In genomic region chr2:104434363-104434792, GRCh38 we compare ENCODE assay signal across 9 cellular contexts.
DNase-seq lines count a peak whose midpoint lies in the region; ATAC-seq, FAIRE-seq and TF ChIP-seq lines count a peak whose summit lies in the region.
"Had no signal": no experiment of that assay in that cellular context is flagged by ENCODE, and none has a peak within 500 bp of the region (broad histone marks: within the 10 kb centered on the region; RNA-seq: fewer than 3 reads in every experiment).

No MANE protein-coding gene starts in this region.

- ATAC-seq in activated naive CD8-positive, alpha-beta T cell treated with anti-CD3 and anti-CD28 coated beads, Interleukin-2, amount 50 U/mL, for 24 hours: no peak
- ATAC-seq in HG02884 (IDR thresholded peaks at IDR 0.05; ENCODE audit: unreplicated experiment): peak; percentile 93
- ATAC-seq in HG03439 (IDR thresholded peaks at IDR 0.05; ENCODE audit: unreplicated experiment): no peak

- peaks cover 39% of the 10 kb centered on the region for H3K27me3 Mint-ChIP-seq in activated naive CD8-positive, alpha-beta T cell treated with anti-CD3 and anti-CD28 coated beads for 36 hours
- peaks cover 18% of the 10 kb centered on the region for H3K27me3 Mint-ChIP-seq in activated naive CD8-positive, alpha-beta T cell treated with anti-CD3 and anti-CD28 coated beads, Interleukin-2, amount 50 U/mL, for 24 hours
- peaks cover 2% of the 10 kb centered on the region for H3K27me3 Mint-ChIP-seq in glutamatergic neuron (ENCODE audit: unreplicated experiment)

- H3K36me3 Mint-ChIP-seq in activated naive CD8-positive, alpha-beta T cell treated with anti-CD3 and anti-CD28 coated beads for 36 hours: no peaks in the 10 kb centered on the region
- no peaks in the 10 kb centered on the region for H3K36me3 Mint-ChIP-seq in activated naive CD8-positive, alpha-beta T cell treated with anti-CD3 and anti-CD28 coated beads, Interleukin-2, amount 50 U/mL, for 24 hours (ENCODE audit: low read depth)
- H3K36me3 Mint-ChIP-seq in glutamatergic neuron (ENCODE audit: unreplicated experiment): no peaks in the 10 kb centered on the region

- WGBS in small intestine, 3 donors: 1 to 10% (median 5%) methylated on average over 13 of the region's 13 CpGs

- H3K36me3 ChIP-seq in small intestine (ENCODE audit: control insufficient read depth in 2 of 2, insufficient read depth in 2 of 2, low read length in 2 of 2): no peaks in the 10 kb centered on the region

- H3K9me3 ChIP-seq in small intestine (ENCODE audit: control insufficient read depth, low read depth): no peaks in the 10 kb centered on the region

- H3K27me3 ChIP-seq in small intestine (ENCODE audit: control insufficient read depth in 2 of 2, insufficient read depth in 2 of 2, low read length in 2 of 2): no peaks in the 10 kb centered on the region

- H3K27ac Mint-ChIP-seq in activated naive CD8-positive, alpha-beta T cell treated with anti-CD3 and anti-CD28 coated beads for 36 hours: no peak overlapping the region
- no peak overlapping the region for H3K27ac Mint-ChIP-seq in activated naive CD8-positive, alpha-beta T cell treated with anti-CD3 and anti-CD28 coated beads, Interleukin-2, amount 50 U/mL, for 24 hours
- H3K27ac Mint-ChIP-seq in glutamatergic neuron (ENCODE audit: unreplicated experiment): peak overlapping the region; percentile 19

- no peak for FAIRE-seq in small intestine (lab: Jason Lieb, UNC)
- FAIRE-seq: G401.6 had no signal

- TF ChIP-seq CTCF in glutamatergic neuron (IDR thresholded peaks at IDR 0.05; ENCODE audit: partially characterized antibody, unreplicated experiment): no peak

- peak overlapping the region in 1 of 2 donors; percentile 29 for H3K4me3 ChIP-seq in small intestine (ENCODE audit: low read depth in 1 of 2, low read length in 2 of 2)

- H3K27ac ChIP-seq in small intestine (ENCODE audit: low read depth in 1 of 2, low read length in 1 of 2): no peak overlapping the region

- no peaks in the 10 kb centered on the region for H3K9me3 Mint-ChIP-seq in activated naive CD8-positive, alpha-beta T cell treated with anti-CD3 and anti-CD28 coated beads for 36 hours
- H3K9me3 Mint-ChIP-seq in activated naive CD8-positive, alpha-beta T cell treated with anti-CD3 and anti-CD28 coated beads, Interleukin-2, amount 50 U/mL, for 24 hours: peaks cover 3% of the 10 kb centered on the region
- peaks cover 5% of the 10 kb centered on the region for H3K9me3 Mint-ChIP-seq in glutamatergic neuron (ENCODE audit: unreplicated experiment)

- no peaks in the 10 kb centered on the region for H3K4me1 ChIP-seq in small intestine (ENCODE audit: control insufficient read depth in 2 of 2, insufficient read depth in 1 of 2, low read depth in 1 of 2, low read length in 1 of 2)

- H3K4me3 Mint-ChIP-seq in activated naive CD8-positive, alpha-beta T cell treated with anti-CD3 and anti-CD28 coated beads for 36 hours: peak overlapping the region; percentile 32
- no peak overlapping the region for H3K4me3 Mint-ChIP-seq in activated naive CD8-positive, alpha-beta T cell treated with anti-CD3 and anti-CD28 coated beads, Interleukin-2, amount 50 U/mL, for 24 hours
- peak overlapping the region; percentile 70 for H3K4me3 Mint-ChIP-seq in glutamatergic neuron (ENCODE audit: unreplicated experiment)

- peaks cover 5% of the 10 kb centered on the region for H3K4me1 Mint-ChIP-seq in activated naive CD8-positive, alpha-beta T cell treated with anti-CD3 and anti-CD28 coated beads for 36 hours
- peaks cover 3% of the 10 kb centered on the region for H3K4me1 Mint-ChIP-seq in activated naive CD8-positive, alpha-beta T cell treated with anti-CD3 and anti-CD28 coated beads, Interleukin-2, amount 50 U/mL, for 24 hours
- H3K4me1 Mint-ChIP-seq in glutamatergic neuron (ENCODE audit: low read depth, unreplicated experiment): peaks cover 11% of the 10 kb centered on the region

- peak; percentile 2 for DNase-seq in activated naive CD8-positive, alpha-beta T cell treated with anti-CD3 and anti-CD28 coated beads for 36 hours
- DNase-seq in activated naive CD8-positive, alpha-beta T cell treated with anti-CD3 and anti-CD28 coated beads, Interleukin-2, amount 50 U/mL, for 24 hours: no peak
- peak; percentile 84 for DNase-seq in NCI-H69 (lab: John Stamatoyannopoulos, UW)
- no peak for DNase-seq in glutamatergic neuron
- peak; percentile 73 for DNase-seq in small intestine
- DNase-seq in EL: no peak

Comparison
In these comparisons a context has a peak if more than half of its experiments do, and no peak if none do; other contexts are left out.
1. DNase-seq: peak in activated naive CD8-positive, alpha-beta T cell treated with anti-CD3 and anti-CD28 coated beads for 36 hours (single experiment), NCI-H69 (single experiment) and small intestine (single experiment); none in activated naive CD8-positive, alpha-beta T cell treated with anti-CD3 and anti-CD28 coated beads, Interleukin-2, amount 50 U/mL, for 24 hours (single experiment), glutamatergic neuron (single experiment) and EL (single experiment).